In the genomic region with DNA sequence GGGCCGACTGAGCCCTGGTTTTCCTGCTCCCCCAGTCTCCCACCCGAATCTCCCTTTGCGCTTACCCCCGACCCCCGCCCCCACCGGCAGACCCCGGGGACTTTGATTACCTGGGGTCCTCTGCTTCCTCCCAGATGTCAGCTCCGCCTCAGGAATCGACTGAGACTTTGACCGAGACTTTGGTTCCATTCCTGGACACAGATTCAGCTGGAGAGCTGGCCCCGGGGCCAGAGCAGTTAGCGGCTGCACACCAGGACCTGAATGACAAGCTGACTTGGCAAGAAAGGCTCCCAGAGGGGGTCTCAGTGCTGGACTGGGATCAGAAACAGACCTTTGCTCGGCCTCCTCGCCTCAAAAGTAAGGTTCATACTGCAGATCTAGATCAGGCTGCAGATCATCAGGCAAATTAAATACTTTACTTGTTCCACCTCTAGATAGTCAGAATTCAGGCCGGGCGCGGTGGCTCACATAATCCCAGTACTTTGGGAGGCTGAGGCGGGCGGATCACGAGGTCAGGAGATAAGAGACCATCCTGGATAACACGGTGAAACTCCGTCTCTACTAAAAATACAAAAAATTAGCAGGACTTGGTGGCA, we compare ENCODE assay signal across 10 cellular contexts.
DNase-seq lines count a peak whose midpoint lies in the region; ATAC-seq and TF ChIP-seq lines count a peak whose summit lies in the region.
"Had no signal": no experiment of that assay in that cellular context is flagged by ENCODE, and none has a peak within 500 bp of the region (broad histone marks: within the 10 kb centered on the region; RNA-seq: fewer than 3 reads in every experiment).

No MANE protein-coding gene starts in this region.

- in situ Hi-C loops in GM13977 (cut with MboI; ENCODE audit: low pct_unique_long_range_greater_than_20kb, low sequenced_read_pairs, unreplicated experiment), result no loop called here

- no peak for TF ChIP-seq EP300 in suprapubic skin (IDR thresholded peaks at IDR 0.05)

- ATAC-seq in left lung (peak; percentile 34), HG03521 (IDR thresholded peaks at IDR 0.05; ENCODE audit: unreplicated experiment) (no peak)

- TF ChIP-seq CTCF in LNCaP clone FGC (IDR thresholded peaks at IDR 0.05; ENCODE audit: control insufficient read depth, extremely low read depth, insufficient read depth) (no peak), colonic mucosa (IDR thresholded peaks at IDR 0.05) (no peak), left lung (IDR thresholded peaks at IDR 0.05) (no peak), suprapubic skin (IDR thresholded peaks at IDR 0.05) (no peak), GM13977 (IDR thresholded peaks at IDR 0.05; ENCODE audit: extremely low read depth, insufficient read depth, missing control alignments) (no peak)

- no peaks in the 10 kb centered on the region for H3K9me3 ChIP-seq in colonic mucosa
- H3K9me3 ChIP-seq in left lung, result no peaks in the 10 kb centered on the region
- H3K9me3 ChIP-seq in suprapubic skin, result no peaks in the 10 kb centered on the region

- intact Hi-C loops in colonic mucosa (cut with DNase I) (no loop called here), left lung (cut with DNase I) (no loop called here)

- H3K36me3 ChIP-seq in colonic mucosa (no peaks in the 10 kb centered on the region), left lung (no peaks in the 10 kb centered on the region), suprapubic skin (no peaks in the 10 kb centered on the region)

- H3K4me3 ChIP-seq in LNCaP clone FGC (ENCODE audit: low read depth, low read length) (peak overlapping the region; percentile 41), colonic mucosa (peak overlapping the region; percentile 25), left lung (peak overlapping the region; percentile 16 to 24), suprapubic skin (peak overlapping the region; percentile 57)

- peaks cover 3% of the 10 kb centered on the region for H3K4me1 ChIP-seq in colonic mucosa
- H3K4me1 ChIP-seq in left lung, result peaks cover 0 to 12% of the 10 kb centered on the region in 2 donors
- H3K4me1 ChIP-seq in suprapubic skin, result peaks cover 15% of the 10 kb centered on the region

- WGBS in suprapubic skin, result 34% methylated on average over 20 of the region's 22 CpGs

- DNase-seq in LNCaP clone FGC (ENCODE audit: low read depth) (no peak), colonic mucosa (no peak), left lung (no peak), suprapubic skin (ENCODE audit: low spot score in 2 of 2) (peak in 1 of 2 donors; percentile 61), NCI-H345 (lab: John Stamatoyannopoulos, UW) (no peak), GM13977 (ENCODE audit: low spot score) (no peak), D341Med (ENCODE audit: low spot score) (no peak)
- DNase-seq: activated naive CD4-positive, alpha-beta T cell; Karpas-422 had no signal

- no peak for TF ChIP-seq POLR2A in suprapubic skin (IDR thresholded peaks at IDR 0.05)

- H3K27ac ChIP-seq in colonic mucosa (no peak overlapping the region), left lung (no peak overlapping the region), suprapubic skin (peak overlapping the region; percentile 56)

- H3K27me3 ChIP-seq in colonic mucosa (no peaks in the 10 kb centered on the region), left lung (peaks cover 0 to 23% of the 10 kb centered on the region in 2 donors), suprapubic skin (peaks cover 4% of the 10 kb centered on the region)

- H3K9ac ChIP-seq in colonic mucosa (ENCODE audit: low read depth in 2 of 2, low read length in 2 of 2), result peak overlapping the region in 1 of 2 donors; percentile 15
